ENCODE assay signal across 12 cellular contexts in the genomic region with DNA sequence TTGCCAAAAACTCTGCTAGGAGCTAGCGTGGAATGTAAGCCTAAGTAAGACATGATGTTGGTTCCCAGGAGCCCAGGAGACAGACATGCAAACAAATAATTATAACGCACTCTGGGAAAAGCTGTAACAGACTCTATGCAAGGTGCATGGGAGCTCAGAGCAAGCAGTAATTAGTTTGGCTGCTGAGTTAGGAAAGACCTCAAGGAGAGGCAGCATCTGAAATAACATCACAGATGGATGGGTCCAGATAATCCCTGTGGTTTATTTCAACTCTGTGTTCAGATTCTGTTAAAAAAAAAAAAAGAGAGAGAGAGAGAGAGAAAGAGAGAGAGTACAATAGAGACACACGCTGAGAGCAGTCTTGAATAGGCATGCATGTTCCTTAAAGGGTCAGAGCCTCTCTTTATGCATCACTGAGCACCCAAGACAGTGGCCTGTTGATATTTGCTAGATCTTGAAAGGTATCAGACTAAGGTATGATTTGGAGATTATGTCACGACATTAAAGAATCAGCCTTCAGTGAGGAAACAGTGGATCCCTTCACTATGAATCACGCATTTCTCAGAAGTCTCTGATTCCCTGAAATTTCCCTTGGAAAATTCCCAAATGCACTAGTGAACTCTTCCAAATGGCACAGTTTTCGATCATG.
DNase-seq lines count a peak whose midpoint lies in the region; ATAC-seq and TF ChIP-seq lines count a peak whose summit lies in the region.
"Had no signal": no experiment of that assay in that cellular context is flagged by ENCODE, and none has a peak within 500 bp of the region (broad histone marks: within the 10 kb centered on the region; RNA-seq: fewer than 3 reads in every experiment).

No MANE protein-coding gene starts in this region.

- no peak for TF ChIP-seq POLR2A in upper lobe of left lung (IDR thresholded peaks at IDR 0.05)

- peaks cover 36% of the 10 kb centered on the region for H3K4me1 Mint-ChIP-seq in neural crest cell

- H3K4me1 ChIP-seq in upper lobe of left lung = peaks cover 0 to 7% (median 3%) of the 10 kb centered on the region in 4 donors

- no peak overlapping the region for H3K4me3 ChIP-seq in choroid plexus epithelial cell (ENCODE audit: low read depth, low read length)
- no peak overlapping the region for H3K4me3 ChIP-seq in upper lobe of left lung
- H3K4me3 ChIP-seq: left ventricle myocardium inferior had no signal

- H3K9me3 Mint-ChIP-seq in neural crest cell = peaks cover 9% of the 10 kb centered on the region

- ATAC-seq in upper lobe of left lung (ENCODE audit: low FRiP score in 2 of 2) = no peak

- no peak for TF ChIP-seq CTCF in choroid plexus epithelial cell (conservative IDR thresholded peaks at IDR 0.05; ENCODE audit: low read depth, low read length)
- no peak for TF ChIP-seq CTCF in neural crest cell (conservative IDR thresholded peaks at IDR 0.05)
- TF ChIP-seq CTCF in upper lobe of left lung (IDR thresholded peaks at IDR 0.05) = no peak

- TF ChIP-seq EP300 in upper lobe of left lung (IDR thresholded peaks at IDR 0.05) = no peak

- no peaks in the 10 kb centered on the region for H3K27me3 Mint-ChIP-seq in neural crest cell (ENCODE audit: low read depth)

- H3K4me3 Mint-ChIP-seq in neural crest cell = peak overlapping the region; percentile 6

- POLR2A ChIA-PET in HEK293T (lab: Yijun Ruan, JAX) = no interaction called here

- intact Hi-C loops in cardiac septum (cut with DNase I) = no loop called here

- H3K27ac Mint-ChIP-seq in neural crest cell (ENCODE audit: unreplicated experiment) = no peak overlapping the region

- H3K27me3 ChIP-seq in upper lobe of left lung = no peaks in the 10 kb centered on the region

- no peaks in the 10 kb centered on the region for H3K36me3 Mint-ChIP-seq in neural crest cell (ENCODE audit: low read depth)

- H3K27ac ChIP-seq in upper lobe of left lung = no peak overlapping the region
- H3K27ac ChIP-seq: left ventricle myocardium inferior had no signal

- no peaks in the 10 kb centered on the region for H3K36me3 ChIP-seq in upper lobe of left lung
- H3K36me3 ChIP-seq: left ventricle myocardium inferior had no signal

- H3K9me3 ChIP-seq in upper lobe of left lung = no peaks in the 10 kb centered on the region
- H3K9me3 ChIP-seq: left ventricle myocardium inferior had no signal

- CTCF ChIA-PET in HEK293T (lab: Yijun Ruan, JAX) = no interaction called here

- DNase-seq in EH (ENCODE audit: low read depth) = peak; percentile 80
- DNase-seq in NCI-H524 treated with DMSO at 0.1 percent for 48 hours (lab: John Stamatoyannopoulos, UW) = peak; percentile 88
- peak; percentile 39 for DNase-seq in choroid plexus epithelial cell (ENCODE audit: low read depth)
- DNase-seq in neural crest cell (ENCODE audit: low read depth, low spot score) = no peak
- DNase-seq in Kasumi-1 (lab: John Stamatoyannopoulos, UW) = no peak
- no peak for DNase-seq in cardiac septum (ENCODE audit: low spot score)
- DNase-seq in HEK293T (ENCODE audit: extremely low spot score) = no peak
- DNase-seq in upper lobe of left lung = no peak
- DNase-seq: activated effector memory CD4-positive, alpha-beta T cell treated with anti-CD3 and anti-CD28 coated beads, Interleukin-2, amount 50 U/mL, for 16 hours; left ventricle myocardium inferior; NK-92 treated with Interleukin-12 subunit alpha and Interleukin-12 subunit beta, amount 100 ng/mL, for 24 hours; stimulated activated CD8-positive, alpha-beta memory T cell treated with anti-CD3 and anti-CD28 coated beads, Interleukin-4, amount 100 ng/mL, for 48 hours had no signal

- 84 to 88% methylated on average over 6 of the region's 6 CpGs for WGBS in upper lobe of left lung, 2 donors

TF ChIP-seq in HEK293T, 16 proteins besides CTCF, POLR2A, EP300 and RAD21:
- TF ChIP-seq ZNF384 (IDR thresholded peaks at IDR 0.05) = no peak
- TF ChIP-seq, protein P1, sequence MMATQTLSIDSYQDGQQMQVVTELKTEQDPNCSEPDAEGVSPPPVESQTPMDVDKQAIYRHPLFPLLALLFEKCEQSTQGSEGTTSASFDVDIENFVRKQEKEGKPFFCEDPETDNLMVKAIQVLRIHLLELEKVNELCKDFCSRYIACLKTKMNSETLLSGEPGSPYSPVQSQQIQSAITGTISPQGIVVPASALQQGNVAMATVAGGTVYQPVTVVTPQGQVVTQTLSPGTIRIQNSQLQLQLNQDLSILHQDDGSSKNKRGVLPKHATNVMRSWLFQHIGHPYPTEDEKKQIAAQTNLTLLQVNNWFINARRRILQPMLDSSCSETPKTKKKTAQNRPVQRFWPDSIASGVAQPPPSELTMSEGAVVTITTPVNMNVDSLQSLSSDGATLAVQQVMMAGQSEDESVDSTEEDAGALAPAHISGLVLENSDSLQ (IDR thresholded peaks at IDR 0.05) = no peak

Comparison
In these comparisons a context has a peak if more than half of its experiments do, and no peak if none do; other contexts are left out.
1. DNase-seq: peak in EH (single experiment), NCI-H524 treated with DMSO at 0.1 percent for 48 hours (single experiment) and choroid plexus epithelial cell (single experiment); none in neural crest cell (single experiment), Kasumi-1 (0 of 2), cardiac septum (single experiment), HEK293T (single experiment) and upper lobe of left lung (0 of 2).